In the genomic region with DNA sequence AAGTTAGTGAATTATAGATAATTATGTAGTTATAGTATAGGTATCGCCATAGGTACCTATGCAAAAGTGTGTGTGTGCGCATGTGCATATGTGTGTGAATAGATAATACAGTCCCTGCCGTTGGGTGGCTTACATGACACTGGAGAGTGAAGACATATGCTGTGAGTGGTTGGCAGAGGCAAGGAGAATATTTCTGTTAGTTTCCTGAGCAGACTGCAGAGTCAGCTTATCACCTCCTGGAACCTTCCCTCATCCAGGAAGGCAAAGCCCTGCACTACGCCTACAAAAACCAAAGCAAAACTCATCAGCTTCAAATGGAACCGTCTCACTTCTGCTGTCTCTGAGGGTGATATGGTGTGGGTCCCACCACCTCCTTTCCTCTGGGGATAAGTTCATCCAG, we compare ENCODE assay signal across 34 cellular contexts.
"Had no signal": no experiment of that assay in that cellular context is flagged by ENCODE, and none has a peak within 500 bp of the region (broad histone marks: within the 10 kb centered on the region; RNA-seq: fewer than 3 reads in every experiment).

No MANE protein-coding gene starts in this region.

- H3K9me3 ChIP-seq: adrenal gland, ascending aorta, body of pancreas, breast epithelium had no signal

- H3K27ac ChIP-seq: adrenal gland, ascending aorta, body of pancreas, brain microvascular endothelial cell, breast epithelium, cardiac muscle cell had no signal

- ATAC-seq: activated naive CD4-positive, alpha-beta T cell treated with anti-CD3 and anti-CD28 coated beads, Interleukin-2, amount 50 U/mL, for 72 hours; activated naive CD8-positive, alpha-beta T cell treated with anti-CD3 and anti-CD28 coated beads, Interleukin-2, amount 50 U/mL, for 24 hours; activated T-cell treated with anti-CD3 and anti-CD28 coated beads, Interleukin-2, amount 50 U/mL, for 4 hours; activated T-cell treated with anti-CD3 and anti-CD28 coated beads, Interleukin-2, amount 50 U/mL, for 72 hours; activated T-helper 17 cell treated with anti-CD3 and anti-CD28 coated beads, Interleukin-2, amount 50 U/mL, for 72 hours; body of pancreas had no signal

- H3K4me1 ChIP-seq: adrenal gland, ascending aorta, body of pancreas, breast epithelium had no signal

- H3K4me3 ChIP-seq: adrenal gland, ascending aorta, body of pancreas, breast epithelium, cardiac muscle cell had no signal

- H3K36me3 ChIP-seq: adrenal gland, ascending aorta, brain microvascular endothelial cell, breast epithelium, cardiac muscle cell had no signal

- FAIRE-seq: astrocyte, bronchial epithelial cell had no signal

- H3K27me3 ChIP-seq: adrenal gland, ascending aorta, body of pancreas, brain microvascular endothelial cell, breast epithelium, cardiac muscle cell had no signal

- DNase-seq: activated effector memory CD4-positive, alpha-beta T cell treated with anti-CD3 and anti-CD28 coated beads, Interleukin-2, amount 50 U/mL, for 16 hours; activated effector memory CD4-positive, alpha-beta T cell treated with Interleukin-2 at 50 U/mL for 16 hours; activated gamma-delta T cell; activated gamma-delta T cell treated with Interleukin-2 at 50 U/mL for 16 hours; activated naive CD4-positive, alpha-beta T cell; activated naive CD4-positive, alpha-beta T cell treated with anti-CD3 and anti-CD28 coated beads for 36 hours; activated naive CD4-positive, alpha-beta T cell treated with anti-CD3 and anti-CD28 coated beads, Interleukin-2, amount 10 ng/mL, durations not matched to agents 7 days and 5 days; activated naive CD4-positive, alpha-beta T cell treated with anti-CD3 and anti-CD28 coated beads, Interleukin-2, amount 50 U/mL, for 16 hours; activated naive CD4-positive, alpha-beta T cell treated with Interleukin-2 at 50 U/mL for 16 hours; activated naive CD8-positive, alpha-beta T cell treated with anti-CD3 and anti-CD28 coated beads for 36 hours; activated naive CD8-positive, alpha-beta T cell treated with anti-CD3 and anti-CD28 coated beads, Interleukin-2, amount 10 ng/mL, durations not matched to agents 7 days and 5 days; activated naive CD8-positive, alpha-beta T cell treated with anti-CD3 and anti-CD28 coated beads, Interleukin-2, amount 50 U/mL, for 24 hours; activated T-cell treated with anti-CD3 and anti-CD28 coated beads, Interleukin-2, amount 50 U/mL, for 1 hour; activated T-cell treated with anti-CD3 and anti-CD28 coated beads, Interleukin-2, amount 50 U/mL, for 24 hours; activated T-cell treated with anti-CD3 and anti-CD28 coated beads, Interleukin-2, amount 50 U/mL, for 4 hours; activated T-cell treated with anti-CD3 and anti-CD28 coated beads, Interleukin-2, amount 50 U/mL, for 48 hours; activated T-cell treated with anti-CD3 and anti-CD28 coated beads, Interleukin-2, amount 50 U/mL, for 72 hours; adrenal gland; amniotic stem cell; amygdala; anterior cingulate cortex; aorta; body of pancreas; brain microvascular endothelial cell; caudate nucleus; central memory CD4-positive, alpha-beta T cell; cerebellar nuclear complex had no signal
